8 cellular contexts compared by ENCODE assay signal in the genomic region with DNA sequence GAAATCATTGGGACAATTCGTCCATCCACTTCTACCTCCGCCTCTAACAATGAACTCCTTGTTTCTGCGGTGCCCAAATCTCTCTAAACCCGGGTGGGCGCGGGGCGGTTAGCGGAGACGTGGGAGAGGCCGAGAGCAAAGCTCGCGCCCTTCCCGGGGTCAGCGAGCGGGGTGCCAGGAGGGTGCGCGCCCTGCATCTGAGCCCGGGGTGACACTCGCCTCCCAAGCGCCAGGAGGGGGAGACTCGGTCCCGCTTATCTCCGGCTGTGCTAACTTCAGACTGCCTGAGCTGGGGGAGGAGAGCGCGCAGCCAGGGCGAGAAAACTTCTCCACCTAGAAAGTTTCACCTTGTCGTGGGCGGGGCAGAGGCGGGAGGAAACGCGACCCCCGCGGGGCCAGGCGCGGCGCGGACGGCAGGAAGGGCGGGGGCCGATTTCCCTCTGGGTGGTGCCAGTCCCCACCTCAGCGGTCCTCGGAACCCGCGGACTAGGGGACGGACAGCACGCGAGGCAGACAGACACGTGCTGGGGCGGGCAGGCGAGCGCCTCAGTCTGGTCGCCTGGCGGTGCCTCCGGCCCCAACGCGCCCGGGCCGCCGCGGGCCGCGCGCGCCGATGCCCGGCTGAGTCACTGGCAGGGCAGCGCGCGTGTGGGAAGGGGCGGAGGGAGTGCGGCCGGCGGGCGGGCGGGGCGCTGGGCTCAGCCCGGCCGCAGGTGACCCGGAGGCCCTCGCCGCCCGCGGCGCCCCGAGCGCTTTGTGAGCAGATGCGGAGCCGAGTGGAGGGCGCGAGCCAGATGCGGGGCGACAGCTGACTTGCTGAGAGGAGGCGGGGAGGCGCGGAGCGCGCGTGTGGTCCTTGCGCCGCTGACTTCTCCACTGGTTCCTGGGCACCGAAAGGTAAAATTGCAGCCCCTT. TPM values are rescaled to one million over a fixed set of nuclear protein-coding genes. Genes with fewer than 3 reads are reported as not detected.
DNase-seq lines count a peak whose midpoint lies in the region; ATAC-seq lines count a peak whose summit lies in the region.

A gene (plus strand): TSS at position 516 of the 915 bp plus-strand sequence. CDS start 26,889 bp downstream, outside the sequence.

- H3K4me1 ChIP-seq in HAP-1, result peaks cover 15% of the 10 kb centered on the region

- no peaks in the 10 kb centered on the region for H3K9me3 ChIP-seq in HAP-1

- DNase-seq in NCI-H1694 treated with DMSO at 0.1 percent for 48 hours (lab: John Stamatoyannopoulos, UW) (peak; percentile 4), NCI-H1694 (lab: John Stamatoyannopoulos, UW) (no peak), HAP-1 (ENCODE audit: low spot score in 2 of 2) (peak; percentile 74 to 83), LoVo (ENCODE audit: low spot score) (peak; percentile 99), dedifferentiated amniotic fluid mesenchymal stem cell (ENCODE audit: extremely low spot score) (peak; percentile 63), left colon (peak; percentile 85 to 88)
- DNase-seq in T-helper 2 cell treated with Interferon-gamma antibody and Interleukin-4, amounts not matched to agents 5 μg/mL and 100 μg/mL, for 36 hours (ENCODE audit: low spot score), result peak; percentile 56
- peak; percentile 52 for DNase-seq in stimulated activated CD4-positive, alpha-beta T cell treated with anti-CD3 and anti-CD28 coated beads, Interleukin-1b, Interleukin-23, amount 100 ng/mL, for 48 hours

- peak; percentile 91 for ATAC-seq in left colon

- no peaks in the 10 kb centered on the region for H3K36me3 ChIP-seq in HAP-1 (replicated peaks)

- peaks cover 3% of the 10 kb centered on the region for H3K4me1 Mint-ChIP-seq in T-helper 2 cell treated with Interferon-gamma antibody and Interleukin-4, amounts not matched to agents 5 μg/mL and 100 μg/mL, for 36 hours (ENCODE audit: low read depth)

- intact Hi-C loops in left colon (cut with DNase I, micrococcal nuclease), result loop anchor here in 1 of 2 donors (2.0 kb wide), 1 partner anchor 137 kb away; no protein-coding TSS in a partner anchor

- peak within 1 kb of the TSS; percentile 46 for H3K4me3 ChIP-seq in HAP-1

- H3K27me3 Mint-ChIP-seq in T-helper 2 cell treated with Interferon-gamma antibody and Interleukin-4, amounts not matched to agents 5 μg/mL and 100 μg/mL, for 36 hours (ENCODE audit: low read depth), result peaks cover 77% of the 10 kb centered on the region

- H3K9me3 Mint-ChIP-seq in T-helper 2 cell treated with Interferon-gamma antibody and Interleukin-4, amounts not matched to agents 5 μg/mL and 100 μg/mL, for 36 hours, result no peaks in the 10 kb centered on the region

- H3K36me3 Mint-ChIP-seq in T-helper 2 cell treated with Interferon-gamma antibody and Interleukin-4, amounts not matched to agents 5 μg/mL and 100 μg/mL, for 36 hours (ENCODE audit: low read depth), result no peaks in the 10 kb centered on the region

- in situ Hi-C loops in HAP-1 (cut with MboI; ENCODE audit: low sequenced_read_pairs), result loop anchor here (25.0 kb wide), 1 partner anchor 140 kb away; no protein-coding TSS in a partner anchor

- H3K4me3 Mint-ChIP-seq in T-helper 2 cell treated with Interferon-gamma antibody and Interleukin-4, amounts not matched to agents 5 μg/mL and 100 μg/mL, for 36 hours, result peak within 1 kb of the TSS; percentile 63

- no peaks in the 10 kb centered on the region for H3K27me3 ChIP-seq in HAP-1 (ENCODE audit: low read depth)

- H3K27ac Mint-ChIP-seq in T-helper 2 cell treated with Interferon-gamma antibody and Interleukin-4, amounts not matched to agents 5 μg/mL and 100 μg/mL, for 36 hours, result peak within 1 kb of the TSS; percentile 45

RNA-seq across cellular contexts. Expression of the gene that starts here (rescaled TPM):
- 10 to 100 TPM; 41.2 TPM for total RNA-seq in left colon
